Comparison of ENCODE assay signal across 8 cellular contexts in genomic region chr4:4762909-4763814, GRCh38.
DNase-seq lines count a peak whose midpoint lies in the region; ATAC-seq lines count a peak whose summit lies in the region.

No MANE protein-coding gene starts in this region.

- peaks cover 8% of the 10 kb centered on the region for H3K36me3 Mint-ChIP-seq in memory B cell

- peak; percentile 71 for ATAC-seq in GM19438 (IDR thresholded peaks at IDR 0.05; ENCODE audit: low read depth, unreplicated experiment)
- peak; percentile 81 for ATAC-seq in HG03280 (IDR thresholded peaks at IDR 0.05; ENCODE audit: unreplicated experiment)
- ATAC-seq in memory B cell (ENCODE audit: low read depth): no peak

- H3K27me3 Mint-ChIP-seq in memory B cell: peaks cover 17% of the 10 kb centered on the region

- peaks cover 2% of the 10 kb centered on the region for H3K9me3 Mint-ChIP-seq in memory B cell

- DNase-seq in Daoy (ENCODE audit: low read depth): peak; percentile 89
- peak; percentile 28 to 40 for DNase-seq in activated CD4-positive, alpha-beta T cell treated with anti-CD3 and anti-CD28 coated beads, Interleukin-2, amount 50 U/mL, for 48 hours
- DNase-seq in memory B cell (ENCODE audit: low spot score in 2 of 2): no peak
- no peak for DNase-seq in NCI-H1417 treated with DMSO at 0.1 percent for 48 hours (lab: John Stamatoyannopoulos, UW)
- DNase-seq in NCI-H446 treated with DMSO at 0.1 percent for 48 hours (lab: John Stamatoyannopoulos, UW): no peak
- no peak for DNase-seq in NK-92 (lab: John Stamatoyannopoulos, UW; ENCODE audit: unreplicated experiment)

- H3K27ac Mint-ChIP-seq in memory B cell: no peak overlapping the region

- peaks cover 12% of the 10 kb centered on the region for H3K4me1 Mint-ChIP-seq in memory B cell

- H3K4me3 Mint-ChIP-seq in memory B cell: peak overlapping the region; percentile 63

Comparison
In these comparisons a context has a peak if more than half of its experiments do, and no peak if none do; other contexts are left out.
1. DNase-seq: peak in Daoy (single experiment) and activated CD4-positive, alpha-beta T cell treated with anti-CD3 and anti-CD28 coated beads, Interleukin-2, amount 50 U/mL, for 48 hours (2 of 2); none in memory B cell (0 of 2), NCI-H1417 treated with DMSO at 0.1 percent for 48 hours (single experiment), NCI-H446 treated with DMSO at 0.1 percent for 48 hours (single experiment) and NK-92 (single experiment).